ENCODE assay signal across 7 cellular contexts in genomic region chr11:72125956-72126355, GRCh38. TPM values are rescaled to one million over a fixed set of nuclear protein-coding genes. Genes with fewer than 3 reads are reported as not detected.
"Had no signal": no experiment of that assay in that cellular context is flagged by ENCODE, and none has a peak within 500 bp of the region (broad histone marks: within the 10 kb centered on the region; RNA-seq: fewer than 3 reads in every experiment).

No MANE protein-coding gene starts in this region.

- H3K4me3 ChIP-seq: K562 had no signal

- ATAC-seq: HepG2, K562 had no signal

- DNase-seq: IMR-90, KBM-7, KG1 had no signal

- H3K27ac ChIP-seq: HL-60 had no signal

RNA-seq across cellular contexts. Expression of gene FOLR3, which starts 9.6 kb away (rescaled TPM):
- total RNA-seq: HepG2, HT-29, K562 had no signal

RNA-seq across cellular contexts. Expression of gene TOMT, which starts 20.2 kb away (rescaled TPM):
- total RNA-seq: HepG2, IMR-90, K562 had no signal
